12 cellular contexts compared by ENCODE assay signal in the genomic region with DNA sequence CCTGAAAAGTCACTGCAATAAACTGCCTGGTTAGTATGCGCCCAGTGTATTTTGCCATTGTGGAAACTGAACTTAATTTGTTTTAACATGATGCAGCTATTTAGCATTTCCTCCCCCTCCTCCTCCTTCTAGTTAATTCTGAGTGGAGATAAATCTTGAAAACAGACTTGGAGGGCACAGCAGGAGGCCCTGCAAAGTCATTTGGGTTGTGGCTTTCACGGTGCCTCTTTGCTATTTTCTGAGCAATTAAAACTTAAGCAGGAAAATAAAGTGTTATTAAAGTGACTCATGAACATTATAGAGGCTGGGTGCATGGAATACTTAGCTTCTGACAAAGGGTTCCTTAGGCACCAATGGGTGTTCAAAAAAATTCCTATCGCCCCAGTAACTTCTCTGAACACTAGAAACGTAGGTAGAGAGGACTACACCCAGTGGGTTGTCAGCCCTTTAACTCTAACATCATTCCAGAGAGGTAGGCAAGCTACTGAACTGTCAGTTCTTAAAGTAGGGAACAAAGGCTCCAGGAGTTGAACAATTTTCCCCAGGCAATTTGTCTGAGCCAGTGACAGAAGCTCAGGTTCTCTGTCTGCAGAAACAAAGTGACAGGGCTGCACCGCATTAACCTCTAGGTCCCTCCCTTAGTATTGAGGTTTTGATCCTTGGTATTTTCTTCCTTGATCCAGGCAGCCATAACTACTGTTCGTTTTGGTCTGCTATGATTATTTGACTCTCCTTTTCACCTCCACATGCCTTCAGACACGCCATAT.
A peak's percentile ranks its signal among the peaks of the same experiment; 100 is the strongest.
DNase-seq lines count a peak whose midpoint lies in the region; TF ChIP-seq lines count a peak whose summit lies in the region.
"Had no signal": no experiment of that assay in that cellular context is flagged by ENCODE, and none has a peak within 500 bp of the region (broad histone marks: within the 10 kb centered on the region; RNA-seq: fewer than 3 reads in every experiment).

No MANE protein-coding gene starts in this region.

- 51 to 71% methylated on average over 6 to 7 of the region's 7 CpGs for WGBS in endodermal cell (ENCODE audit: insufficient coverage in 1 of 2, insufficient read length in 1 of 2), 2 experiments
- WGBS in trophoblast cell (ENCODE audit: extremely low coverage, insufficient coverage, insufficient read length), result no CpG with 5 or more reads among the region's 7 CpGs

- no peak overlapping the region for H4K12ac ChIP-seq in trophoblast cell (ENCODE audit: low read depth, low read length)

- no peak overlapping the region for H3K18ac ChIP-seq in trophoblast cell (ENCODE audit: low read length)

- H3K4me2 ChIP-seq in trophoblast cell (ENCODE audit: low read length) (peak overlapping the region; percentile 19), MM.1S (ENCODE audit: low read depth, low read length) (no peak overlapping the region)

- peaks cover under 1% of the 10 kb centered on the region for H3K9me3 Mint-ChIP-seq in endodermal cell

- H3K4me1 ChIP-seq in endodermal cell (ENCODE audit: control insufficient read depth, insufficient read depth, low read length) (peaks cover 10% of the 10 kb centered on the region), trophoblast cell (ENCODE audit: control insufficient read depth in 1 of 2, insufficient read depth in 2 of 2, low read length in 2 of 2) (peaks cover 14 to 32% of the 10 kb centered on the region in 2 experiments), HAP-1 (no peaks in the 10 kb centered on the region), MM.1S (ENCODE audit: low read length) (no peaks in the 10 kb centered on the region)
- H3K4me1 ChIP-seq: stomach had no signal

- H3K9me3 ChIP-seq in endodermal cell (ENCODE audit: control insufficient read depth, low read length) (no peaks in the 10 kb centered on the region), trophoblast cell (ENCODE audit: insufficient read depth, low read depth, low read length) (no peaks in the 10 kb centered on the region), HAP-1 (no peaks in the 10 kb centered on the region), MM.1S (replicated peaks; ENCODE audit: insufficient read depth, low read length) (no peaks in the 10 kb centered on the region)
- H3K9me3 ChIP-seq: stomach had no signal

- H2BK120ac ChIP-seq in trophoblast cell (ENCODE audit: insufficient read depth, low read length, poor library complexity), result no peak overlapping the region

- H3K4ac ChIP-seq in trophoblast cell (ENCODE audit: low read depth, low read length), result no peak overlapping the region

- H3K9ac ChIP-seq in endodermal cell (ENCODE audit: extremely low read depth, low read length, poor library complexity, severe bottlenecking) (no peak overlapping the region), trophoblast cell (ENCODE audit: low read length) (no peak overlapping the region), MM.1S (ENCODE audit: low read length) (no peak overlapping the region)

- no peak overlapping the region for H3K23ac ChIP-seq in trophoblast cell (ENCODE audit: low read length)

- no peak overlapping the region for H4K91ac ChIP-seq in trophoblast cell (ENCODE audit: low read depth, low read length)

- no peaks in the 10 kb centered on the region for H3K36me3 Mint-ChIP-seq in endodermal cell (ENCODE audit: low read depth)
- H3K36me3 Mint-ChIP-seq: CD8-positive, alpha-beta memory T cell had no signal

- peaks cover 28% of the 10 kb centered on the region for H3K4me1 Mint-ChIP-seq in endodermal cell
- H3K4me1 Mint-ChIP-seq: CD8-positive, alpha-beta memory T cell had no signal

- in situ Hi-C loops in HAP-1 (cut with MboI; ENCODE audit: low sequenced_read_pairs), result no loop called here

- no peak overlapping the region for H2BK5ac ChIP-seq in trophoblast cell (ENCODE audit: low read depth, low read length, poor library complexity)

- TF ChIP-seq CTCF in endodermal cell (conservative IDR thresholded peaks at IDR 0.05) (no peak), MM.1S (IDR thresholded peaks at IDR 0.05; ENCODE audit: low read length) (no peak)

- DNase-seq in GM04503 (ENCODE audit: low read depth) (peak; percentile 67), OCI-M1 (lab: John Stamatoyannopoulos, UW) (peak; percentile 44), endodermal cell (no peak), trophoblast cell (peak; percentile 26 to 46), substantia nigra (lab: John Stamatoyannopoulos, UW) (no peak), HAP-1 (ENCODE audit: low spot score in 2 of 2) (no peak), MM.1S (no peak)
- DNase-seq: amniotic stem cell; CD8-positive, alpha-beta memory T cell; left cardiac atrium; stomach had no signal

- H3K27me3 Mint-ChIP-seq in endodermal cell (ENCODE audit: insufficient read depth), result no peaks in the 10 kb centered on the region

- H2BK12ac ChIP-seq in trophoblast cell (ENCODE audit: low read length), result no peak overlapping the region

- peak overlapping the region; percentile 71 for H3K27ac Mint-ChIP-seq in endodermal cell
- H3K27ac Mint-ChIP-seq: CD8-positive, alpha-beta memory T cell had no signal

- H3K14ac ChIP-seq in trophoblast cell (ENCODE audit: low read length), result no peak overlapping the region

- no peak overlapping the region for H3K4me3 ChIP-seq in endodermal cell (ENCODE audit: low read length)
- no peak overlapping the region for H3K4me3 ChIP-seq in trophoblast cell (ENCODE audit: low read depth, low read length)
- no peak overlapping the region for H3K4me3 ChIP-seq in HAP-1
- H3K4me3 ChIP-seq in MM.1S (ENCODE audit: low read length), result no peak overlapping the region
- H3K4me3 ChIP-seq: stomach had no signal

- peak overlapping the region; percentile 84 for H3K27ac ChIP-seq in endodermal cell (ENCODE audit: low read depth, low read length)
- H3K27ac ChIP-seq in trophoblast cell (ENCODE audit: low read depth, low read length), result peak overlapping the region; percentile 63
- no peak overlapping the region for H3K27ac ChIP-seq in substantia nigra (ENCODE audit: low read depth, low read length, poor library complexity, severe bottlenecking)
- no peak overlapping the region for H3K27ac ChIP-seq in MM.1S (ENCODE audit: low read length)
- H3K27ac ChIP-seq: stomach had no signal

- no peak overlapping the region for H2AFZ ChIP-seq in trophoblast cell (ENCODE audit: insufficient read depth, low read length, poor library complexity)
- H2AFZ ChIP-seq in MM.1S (ENCODE audit: low read length), result no peak overlapping the region

- no peaks in the 10 kb centered on the region for H3K79me2 ChIP-seq in trophoblast cell (ENCODE audit: control insufficient read depth, insufficient read depth, low read length, poor library complexity)
- H3K79me2 ChIP-seq in MM.1S (ENCODE audit: low read length), result no peaks in the 10 kb centered on the region

- H3K36me3 ChIP-seq in endodermal cell (ENCODE audit: control insufficient read depth, insufficient read depth, low read length) (no peaks in the 10 kb centered on the region), trophoblast cell (ENCODE audit: control insufficient read depth in 1 of 2, insufficient read depth in 2 of 2, low read length in 2 of 2) (no peaks in the 10 kb centered on the region), HAP-1 (replicated peaks) (no peaks in the 10 kb centered on the region), MM.1S (replicated peaks; ENCODE audit: insufficient read depth, low read length) (no peaks in the 10 kb centered on the region)
- H3K36me3 ChIP-seq: stomach had no signal

- H3K79me1 ChIP-seq in trophoblast cell (ENCODE audit: low read length), result peaks cover 6% of the 10 kb centered on the region

- H2AK5ac ChIP-seq in trophoblast cell (ENCODE audit: low read length), result no peak overlapping the region

- no peaks in the 10 kb centered on the region for H4K20me1 ChIP-seq in MM.1S (ENCODE audit: insufficient read depth, low read length)

- H4K8ac ChIP-seq in trophoblast cell (ENCODE audit: low read depth, low read length), result no peak overlapping the region

- H3K4me3 Mint-ChIP-seq in endodermal cell, result peak overlapping the region; percentile 24
- H3K4me3 Mint-ChIP-seq: CD8-positive, alpha-beta memory T cell; nephron had no signal

- H3K27me3 ChIP-seq in endodermal cell (ENCODE audit: control insufficient read depth, insufficient read depth, low read length, poor library complexity, severe bottlenecking), result no peaks in the 10 kb centered on the region
- H3K27me3 ChIP-seq in trophoblast cell (ENCODE audit: insufficient read depth, low read length), result no peaks in the 10 kb centered on the region
- H3K27me3 ChIP-seq in HAP-1 (ENCODE audit: low read depth), result peaks cover 5% of the 10 kb centered on the region; the same call in 1 of the 2 replicates
- H3K27me3 ChIP-seq in MM.1S (replicated peaks; ENCODE audit: insufficient read depth, low read length), result no peaks in the 10 kb centered on the region
- H3K27me3 ChIP-seq: stomach had no signal

- no peaks in the 10 kb centered on the region for H3K9me2 ChIP-seq in MM.1S (replicated peaks; ENCODE audit: insufficient read depth, low read length)

- H3F3A ChIP-seq in MM.1S (ENCODE audit: insufficient read depth, low read length), result no peaks in the 10 kb centered on the region

Comparison
In these comparisons a context has a peak if more than half of its experiments do, and no peak if none do; other contexts are left out.
1. DNase-seq: peak in GM04503 (single experiment), OCI-M1 (single experiment) and trophoblast cell (2 of 2); none in endodermal cell (single experiment), substantia nigra (0 of 49), HAP-1 (0 of 2) and MM.1S (single experiment).
2. H3K27ac ChIP-seq: peak in endodermal cell (single experiment) and trophoblast cell (single experiment); none in substantia nigra (single experiment) and MM.1S (single experiment).